Comparison of ENCODE assay signal across 16 cellular contexts in the genomic region with DNA sequence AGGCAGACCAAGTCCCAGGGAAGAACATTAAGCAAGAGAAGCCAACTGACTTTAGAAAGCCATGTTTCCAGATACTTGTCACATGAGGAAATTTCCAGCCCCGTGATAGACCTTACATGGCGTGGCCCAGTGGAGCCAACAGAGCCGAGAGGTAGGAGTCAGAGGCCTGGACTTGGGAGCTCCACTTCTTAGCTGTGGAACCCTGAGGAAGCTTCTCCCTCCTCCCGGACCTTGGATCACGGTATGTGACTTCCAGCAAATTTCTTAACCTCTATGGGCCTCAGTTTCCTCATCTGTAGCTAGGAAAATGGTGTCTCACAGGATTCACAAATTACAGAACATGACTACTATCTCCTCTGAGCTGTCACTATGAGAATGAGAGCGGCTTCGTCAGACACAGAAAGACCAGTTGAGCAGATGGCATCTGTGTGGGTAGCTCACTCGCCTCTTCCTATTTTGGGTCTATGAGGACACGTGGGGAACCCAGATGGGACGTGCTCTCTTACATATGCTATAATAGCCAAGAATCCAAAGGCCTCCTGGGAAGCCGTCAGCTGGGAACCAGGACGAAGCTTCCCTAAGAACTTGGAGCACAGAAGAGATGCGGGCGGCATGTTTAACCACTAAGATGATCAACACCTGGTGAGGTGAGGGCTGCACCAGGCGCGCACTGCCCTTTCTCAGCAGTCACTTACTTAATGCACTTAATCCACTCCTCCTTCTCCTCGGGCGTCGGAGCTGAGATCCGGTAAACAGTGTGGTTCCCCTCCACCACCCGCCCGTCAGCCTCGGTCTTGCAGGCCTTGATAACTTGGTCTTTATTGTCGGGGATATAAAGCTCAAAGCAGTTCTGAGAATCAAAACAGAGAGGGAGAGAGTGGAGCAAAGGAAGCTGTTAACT.
A peak's percentile ranks its signal among the peaks of the same experiment; 100 is the strongest.
DNase-seq lines count a peak whose midpoint lies in the region; ATAC-seq, FAIRE-seq and TF ChIP-seq lines count a peak whose summit lies in the region.
"Had no signal": no experiment of that assay in that cellular context is flagged by ENCODE, and none has a peak within 500 bp of the region (broad histone marks: within the 10 kb centered on the region; RNA-seq: fewer than 3 reads in every experiment).

No MANE protein-coding gene starts in this region.

- FAIRE-seq in endothelial cell of umbilical vein (lab: Jason Lieb, UNC) = no peak

- H4K20me1 ChIP-seq in endothelial cell of umbilical vein (replicated peaks; ENCODE audit: control insufficient read depth, extremely low read depth, insufficient read depth, low read length) = no peaks in the 10 kb centered on the region

- no peak overlapping the region for H3K9ac ChIP-seq in endothelial cell of umbilical vein (replicated peaks; ENCODE audit: extremely low read depth, insufficient read depth, low read length)

- no peak overlapping the region for H3K4me3 ChIP-seq in endothelial cell of umbilical vein (replicated peaks in 1 of 3; ENCODE audit: insufficient read depth in 1 of 3, low read depth in 1 of 3, low read length in 3 of 3)
- H3K4me3 ChIP-seq in gastrocnemius medialis = no peak overlapping the region
- H3K4me3 ChIP-seq in tibial nerve = no peak overlapping the region
- H3K4me3 ChIP-seq: cardiac muscle cell, hepatocyte, stomach had no signal

- no peak overlapping the region for H3K4me2 ChIP-seq in endothelial cell of umbilical vein (ENCODE audit: insufficient read depth, low read length)

- H3K27ac ChIP-seq in RWPE1 (peak overlapping the region; percentile 98), endothelial cell of umbilical vein (ENCODE audit: insufficient read depth, low read depth, low read length) (peak overlapping the region; percentile 79), gastrocnemius medialis (peak overlapping the region; percentile 86 to 98 (median 90)), tibial nerve (no peak overlapping the region)
- H3K27ac ChIP-seq: cardiac muscle cell, hepatocyte, HL-60, stomach had no signal

- no peaks in the 10 kb centered on the region for H3K9me1 ChIP-seq in endothelial cell of umbilical vein (replicated peaks; ENCODE audit: control insufficient read depth, extremely low read depth, insufficient read depth, low read length)

- no peak for ATAC-seq in gastrocnemius medialis
- no peak for ATAC-seq in HG03039 (IDR thresholded peaks at IDR 0.05; ENCODE audit: unreplicated experiment)
- ATAC-seq in HG03460 (IDR thresholded peaks at IDR 0.05; ENCODE audit: unreplicated experiment) = no peak

- dilution Hi-C loops in endothelial cell of umbilical vein (cut with MboI; ENCODE audit: extremely low pct_ligation_motif_present, low sequenced_read_pairs) = no loop called here

- in situ Hi-C loops in gastrocnemius medialis (cut with MboI; ENCODE audit: low sequenced_read_pairs in 4 of 4) = no loop called here

- peaks cover 19% of the 10 kb centered on the region for H3K4me1 ChIP-seq in endothelial cell of umbilical vein (ENCODE audit: control insufficient read depth, extremely low read depth, insufficient read depth, low read length)
- peaks cover 28 to 52% of the 10 kb centered on the region in 2 donors for H3K4me1 ChIP-seq in gastrocnemius medialis
- no peaks in the 10 kb centered on the region for H3K4me1 ChIP-seq in tibial nerve

- intact Hi-C loops in endothelial cell of umbilical vein (cut with micrococcal nuclease) (loop anchor here (1.0 kb wide), 1 partner anchor 87 kb away; no protein-coding TSS in a partner anchor), gastrocnemius medialis (cut with DNase I; ENCODE audit: low total_unique reads) (loop anchor here (5.0 kb wide), 4 partner anchors 38 to 237 kb away; partner anchors contain the start of genes CYTH1 and USP36)

- DNase-seq in NCI-H2171 treated with DMSO at 0.1 percent for 48 hours (lab: John Stamatoyannopoulos, UW) (peak; percentile 45), NCI-H2171 (lab: John Stamatoyannopoulos, UW) (no peak), RWPE1 (ENCODE audit: low spot score) (no peak), endothelial cell of umbilical vein (ENCODE audit: low read depth, low spot score) (no peak), gastrocnemius medialis (peak in 1 of 2 donors; percentile 58), tibial nerve (ENCODE audit: low spot score in 2 of 2) (no peak)
- DNase-seq: 8988T, H9, NCI-H187 treated with DMSO at 0.1 percent for 48 hours, right cardiac atrium, stomach had no signal

- TF ChIP-seq CTCF in RWPE1 (conservative IDR thresholded peaks at IDR 0.05; ENCODE audit: low read depth) = no peak
- no peak for TF ChIP-seq CTCF in endothelial cell of umbilical vein (IDR thresholded peaks at IDR 0.05; ENCODE audit: extremely low read depth in 1 of 2, insufficient read depth in 1 of 2, low read depth in 1 of 2, low read length in 2 of 2)
- no peak for TF ChIP-seq CTCF in gastrocnemius medialis (IDR thresholded peaks at IDR 0.05 in 4 of 5, conservative IDR thresholded peaks at IDR 0.05 in 1 of 5)
- TF ChIP-seq CTCF in tibial nerve (IDR thresholded peaks at IDR 0.05) = no peak

- H3K9me3 ChIP-seq in endothelial cell of umbilical vein (replicated peaks; ENCODE audit: control insufficient read depth, insufficient read depth, low read length) (no peaks in the 10 kb centered on the region), gastrocnemius medialis (no peaks in the 10 kb centered on the region), tibial nerve (no peaks in the 10 kb centered on the region)
- H3K9me3 ChIP-seq: stomach had no signal

- H3K36me3 ChIP-seq in endothelial cell of umbilical vein (ENCODE audit: control insufficient read depth in 2 of 2, extremely low read depth in 1 of 2, insufficient read depth in 2 of 2, low read length in 2 of 2) (peaks cover 7 to 31% of the 10 kb centered on the region in 2 experiments), gastrocnemius medialis (peaks cover 0 to 29% of the 10 kb centered on the region in 2 donors), tibial nerve (peaks cover 0 to 85% (median 40%) of the 10 kb centered on the region in 3 donors)

- CTCF ChIA-PET in RWPE1 (lab: Yijun Ruan, JAX) = interaction anchor here (0.6 to 1.1 kb wide), 2 partner anchors 29 to 49 kb away, joined by 3 read pairs; no protein-coding TSS in a partner anchor
- CTCF ChIA-PET in endothelial cell of umbilical vein (lab: Charles Lee) = interaction anchor here (0.8 to 1.4 kb wide), 5 partner anchors 14 to 182 kb away, joined by 3 to 6 read pairs (median 3); no protein-coding TSS in a partner anchor

- no peaks in the 10 kb centered on the region for H3K27me3 ChIP-seq in endothelial cell of umbilical vein (ENCODE audit: control insufficient read depth in 2 of 2, insufficient read depth in 2 of 2, low read length in 2 of 2)
- H3K27me3 ChIP-seq in gastrocnemius medialis = no peaks in the 10 kb centered on the region
- no peaks in the 10 kb centered on the region for H3K27me3 ChIP-seq in tibial nerve
- H3K27me3 ChIP-seq: cardiac muscle cell, hepatocyte, stomach had no signal

- POLR2A ChIA-PET in RWPE1 (lab: Yijun Ruan, JAX; ENCODE audit: low non-redundant PET) = no interaction called here
- POLR2A ChIA-PET in endothelial cell of umbilical vein (lab: Charles Lee) = no interaction called here

- TF ChIP-seq EP300 in tibial nerve (IDR thresholded peaks at IDR 0.05) = no peak

- no TSS peak for BruUV-seq in endothelial cell of umbilical vein (replicated peaks; lab: Mats Ljungman, UMichigan)

- TF ChIP-seq POLR2A in endothelial cell of umbilical vein (IDR thresholded peaks at IDR 0.05; ENCODE audit: low read depth, low read length) (no peak), gastrocnemius medialis (IDR thresholded peaks at IDR 0.05) (no peak), tibial nerve (IDR thresholded peaks at IDR 0.05) (no peak)

- WGBS in tibial nerve, 2 donors = 85 to 88% methylated on average over 24 of the region's 24 CpGs

- no peaks in the 10 kb centered on the region for H3K79me2 ChIP-seq in endothelial cell of umbilical vein (ENCODE audit: control insufficient read depth, insufficient read depth, low read length)
- H3K79me2 ChIP-seq: hepatocyte had no signal

- no peak overlapping the region for H2AFZ ChIP-seq in endothelial cell of umbilical vein (ENCODE audit: low read depth, low read length)
- H2AFZ ChIP-seq: hepatocyte had no signal

TF ChIP-seq in endothelial cell of umbilical vein, 7 proteins besides CTCF, POLR2A, EP300 and RAD21:
- no peak for TF ChIP-seq FOS (IDR thresholded peaks at IDR 0.05; ENCODE audit: borderline replicate concordance, insufficient read depth, low read length)
- no peak for TF ChIP-seq MYC (IDR thresholded peaks at IDR 0.05; ENCODE audit: low read depth, low read length)
- no peak for TF ChIP-seq JUN (IDR thresholded peaks at IDR 0.05; ENCODE audit: borderline replicate concordance, insufficient read depth, insufficient read length, low read depth)
- no peak for TF ChIP-seq MAX (IDR thresholded peaks at IDR 0.05; ENCODE audit: insufficient read depth, insufficient read length)
- no peak for TF ChIP-seq EZH2 (IDR thresholded peaks at IDR 0.05; ENCODE audit: borderline replicate concordance, low read depth, low read length, severe bottlenecking)
- no peak for TF ChIP-seq GATA2 (IDR thresholded peaks at IDR 0.05; ENCODE audit: insufficient read depth, insufficient read length, low read depth, low read length)
- no peak for TF ChIP-seq POLR2AphosphoS5 (IDR thresholded peaks at IDR 0.05; ENCODE audit: insufficient read depth, low read depth, low read length)

Comparison
In these comparisons a context has a peak if more than half of its experiments do, and no peak if none do; other contexts are left out.
1. H3K27ac ChIP-seq: peak in RWPE1 (single experiment), endothelial cell of umbilical vein (single experiment) and gastrocnemius medialis (4 of 4); none in tibial nerve (0 of 4).